ENCODE assay signal across 30 cellular contexts in the genomic region with DNA sequence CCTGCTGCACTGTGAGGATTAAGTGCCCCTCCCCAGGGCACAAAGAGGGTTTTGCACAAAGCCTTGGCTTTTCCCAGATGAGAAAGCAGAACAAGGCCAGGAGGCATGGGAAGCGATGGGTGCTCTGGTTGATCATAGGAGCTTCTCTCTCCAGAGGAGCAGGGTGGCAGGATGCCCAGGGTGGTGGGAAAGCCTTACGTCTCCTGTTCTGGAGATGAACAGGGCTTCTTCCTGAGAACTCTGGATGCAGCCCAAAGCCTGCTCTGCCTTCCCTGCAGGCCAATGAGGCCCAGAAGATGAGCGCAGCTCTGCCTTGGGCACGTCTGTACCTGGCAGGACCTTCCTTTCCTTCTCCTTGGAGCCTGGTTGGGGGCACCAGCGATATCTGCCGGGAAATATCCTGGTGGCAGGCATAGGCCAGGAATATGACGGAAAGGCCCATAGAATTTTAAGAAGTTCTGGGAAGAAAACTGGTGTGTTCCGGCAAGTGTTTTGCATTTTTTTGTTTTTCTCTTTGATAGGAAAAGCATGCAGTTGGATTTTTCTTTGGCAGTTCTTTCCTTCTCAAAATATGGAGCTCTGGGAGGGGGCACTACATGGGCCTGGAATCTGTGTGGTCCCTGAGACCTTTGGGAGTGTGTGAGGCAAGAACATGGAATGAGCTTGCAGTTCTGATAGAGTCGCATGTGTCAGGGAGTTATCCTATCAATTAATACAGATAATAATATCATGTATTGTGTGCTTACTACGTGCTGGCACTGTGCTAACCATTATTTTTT.
"Had no signal": no experiment of that assay in that cellular context is flagged by ENCODE, and none has a peak within 500 bp of the region (broad histone marks: within the 10 kb centered on the region; RNA-seq: fewer than 3 reads in every experiment).

No MANE protein-coding gene starts in this region.

- H3K4me3 ChIP-seq: adrenal gland, esophagus muscularis mucosa, left lung, thyroid gland, upper lobe of left lung had no signal

- H3K27ac ChIP-seq: esophagus muscularis mucosa, left lung, thyroid gland, VCaP had no signal

- H3K4me3 Mint-ChIP-seq: activated CD4-positive, alpha-beta memory T cell treated with anti-CD3 and anti-CD28 coated beads for 36 hours; activated naive CD4-positive, alpha-beta T cell treated with anti-CD3 and anti-CD28 coated beads for 36 hours; activated naive CD8-positive, alpha-beta T cell treated with anti-CD3 and anti-CD28 coated beads for 36 hours; activated T-helper 1 cell treated with anti-CD3 and anti-CD28 coated beads, Interleukin-12 subunit alpha, Interleukin-12 subunit beta, Interleukin-2, Interleukin-4 antibody, amounts not matched to agents 30 ng/mL and 10 ng/mL and 1 ng/mL, durations not matched to agents 14 hours and 24 hours and 36 hours; mesothelial cell of epicardium; naive B cell; nephron progenitor cell; stimulated activated memory B cell treated with anti-CD40 and anti-IgM and Interleukin-4, amounts not matched to agents 10 μg/mL and 1 μg/mL and 100 μg/mL, for 72 hours; stimulated activated naive CD8-positive, alpha-beta T cell treated with anti-CD3 and anti-CD28 coated beads, Interleukin-15, amount 100 ng/mL, for 72 hours; T-helper 1 cell treated with Interleukin-12 subunit alpha and Interleukin-12 subunit beta and Interleukin-4 antibody, amounts not matched to agents 30 μg/mL and 1 μg/mL, for 36 hours had no signal

- H3K36me3 ChIP-seq: adrenal gland, esophagus muscularis mucosa, left lung, thyroid gland, upper lobe of left lung had no signal

- H3K27ac Mint-ChIP-seq: activated CD4-positive, alpha-beta memory T cell treated with anti-CD3 and anti-CD28 coated beads for 36 hours; activated naive CD4-positive, alpha-beta T cell treated with anti-CD3 and anti-CD28 coated beads for 36 hours; activated naive CD8-positive, alpha-beta T cell treated with anti-CD3 and anti-CD28 coated beads for 36 hours; activated T-helper 1 cell treated with anti-CD3 and anti-CD28 coated beads, Interleukin-12 subunit alpha, Interleukin-12 subunit beta, Interleukin-2, Interleukin-4 antibody, amounts not matched to agents 30 ng/mL and 10 ng/mL and 1 ng/mL, durations not matched to agents 14 hours and 24 hours and 36 hours; mesothelial cell of epicardium; nephron progenitor cell; stimulated activated memory B cell treated with anti-CD40 and anti-IgM and Interleukin-4, amounts not matched to agents 10 μg/mL and 1 μg/mL and 100 μg/mL, for 72 hours; stimulated activated naive CD8-positive, alpha-beta T cell treated with anti-CD3 and anti-CD28 coated beads, Interleukin-15, amount 100 ng/mL, for 72 hours; T-helper 1 cell treated with Interleukin-12 subunit alpha and Interleukin-12 subunit beta and Interleukin-4 antibody, amounts not matched to agents 30 μg/mL and 1 μg/mL, for 36 hours had no signal

- H3K9me3 Mint-ChIP-seq: activated CD4-positive, alpha-beta memory T cell treated with anti-CD3 and anti-CD28 coated beads for 36 hours; activated naive CD4-positive, alpha-beta T cell treated with anti-CD3 and anti-CD28 coated beads for 36 hours; activated naive CD8-positive, alpha-beta T cell treated with anti-CD3 and anti-CD28 coated beads for 36 hours; activated T-helper 1 cell treated with anti-CD3 and anti-CD28 coated beads, Interleukin-12 subunit alpha, Interleukin-12 subunit beta, Interleukin-2, Interleukin-4 antibody, amounts not matched to agents 30 ng/mL and 10 ng/mL and 1 ng/mL, durations not matched to agents 14 hours and 24 hours and 36 hours; mesothelial cell of epicardium; nephron progenitor cell; stimulated activated memory B cell treated with anti-CD40 and anti-IgM and Interleukin-4, amounts not matched to agents 10 μg/mL and 1 μg/mL and 100 μg/mL, for 72 hours; T-helper 1 cell treated with Interleukin-12 subunit alpha and Interleukin-12 subunit beta and Interleukin-4 antibody, amounts not matched to agents 30 μg/mL and 1 μg/mL, for 36 hours had no signal

- DNase-seq: activated CD4-positive, alpha-beta memory T cell treated with anti-CD3 and anti-CD28 coated beads for 36 hours; activated CD4-positive, alpha-beta T cell treated with anti-CD3 and anti-CD28 coated beads for 48 hours; activated CD8-positive, alpha-beta memory T cell treated with anti-CD3 and anti-CD28 coated beads, Interleukin-2, amount 50 U/mL, for 4 hours; activated effector memory CD4-positive, alpha-beta T cell treated with anti-CD3 and anti-CD28 coated beads, Interleukin-2, amount 50 U/mL, for 16 hours; activated naive CD4-positive, alpha-beta T cell treated with anti-CD3 and anti-CD28 coated beads for 36 hours; activated naive CD8-positive, alpha-beta T cell treated with anti-CD3 and anti-CD28 coated beads for 36 hours; activated T-cell treated with anti-CD3 and anti-CD28 coated beads, Interleukin-2, amount 50 U/mL, for 1 hour; adrenal gland; caudate nucleus; foreskin melanocyte; left lung; naive B cell; nephron progenitor cell; nucleus accumbens; posterior cingulate gyrus; small intestine; stimulated activated CD4-positive, alpha-beta T cell treated with anti-CD3 and anti-CD28 coated beads, Interleukin-4, amount 100 ng/mL, for 24 hours; stimulated activated naive CD8-positive, alpha-beta T cell treated with anti-CD3 and anti-CD28 coated beads, Interleukin-15, amount 100 ng/mL, for 72 hours; substantia nigra; SW 1271; T-helper 9 cell; thyroid gland; upper lobe of left lung had no signal

- H3K27me3 ChIP-seq: adrenal gland, esophagus muscularis mucosa, left lung, thyroid gland, upper lobe of left lung had no signal

- H3K36me3 Mint-ChIP-seq: activated CD4-positive, alpha-beta memory T cell treated with anti-CD3 and anti-CD28 coated beads for 36 hours; activated naive CD8-positive, alpha-beta T cell treated with anti-CD3 and anti-CD28 coated beads for 36 hours; mesothelial cell of epicardium; naive B cell; stimulated activated memory B cell treated with anti-CD40 and anti-IgM and Interleukin-4, amounts not matched to agents 10 μg/mL and 1 μg/mL and 100 μg/mL, for 72 hours had no signal

- H3K4me1 Mint-ChIP-seq: activated naive CD8-positive, alpha-beta T cell treated with anti-CD3 and anti-CD28 coated beads for 36 hours; naive B cell; stimulated activated memory B cell treated with anti-CD40 and anti-IgM and Interleukin-4, amounts not matched to agents 10 μg/mL and 1 μg/mL and 100 μg/mL, for 72 hours; stimulated activated naive CD8-positive, alpha-beta T cell treated with anti-CD3 and anti-CD28 coated beads, Interleukin-15, amount 100 ng/mL, for 72 hours had no signal

- ATAC-seq: left lung; sciatic nerve; stimulated activated memory B cell treated with anti-CD40 and anti-IgM and Interleukin-4, amounts not matched to agents 10 μg/mL and 1 μg/mL and 100 μg/mL, for 72 hours; stimulated activated naive CD8-positive, alpha-beta T cell treated with anti-CD3 and anti-CD28 coated beads, Interleukin-15, amount 100 ng/mL, for 72 hours had no signal

- H3K27me3 Mint-ChIP-seq: activated CD4-positive, alpha-beta memory T cell treated with anti-CD3 and anti-CD28 coated beads for 36 hours; activated naive CD8-positive, alpha-beta T cell treated with anti-CD3 and anti-CD28 coated beads for 36 hours; stimulated activated memory B cell treated with anti-CD40 and anti-IgM and Interleukin-4, amounts not matched to agents 10 μg/mL and 1 μg/mL and 100 μg/mL, for 72 hours; stimulated activated naive CD8-positive, alpha-beta T cell treated with anti-CD3 and anti-CD28 coated beads, Interleukin-15, amount 100 ng/mL, for 72 hours had no signal

- H3K9me3 ChIP-seq: adrenal gland, esophagus muscularis mucosa, left lung, thyroid gland, upper lobe of left lung had no signal
